In genomic region chr17:50920041-50920410, GRCh38 we compare ENCODE assay signal across 9 cellular contexts. TPM values are rescaled to one million over a fixed set of nuclear protein-coding genes. Genes with fewer than 3 reads are reported as not detected.
DNase-seq lines count a peak whose midpoint lies in the region; ATAC-seq, FAIRE-seq and TF ChIP-seq lines count a peak whose summit lies in the region.
"Had no signal": no experiment of that assay in that cellular context is flagged by ENCODE, and none has a peak within 500 bp of the region (broad histone marks: within the 10 kb centered on the region; RNA-seq: fewer than 3 reads in every experiment).

No MANE protein-coding gene starts in this region.

- H3K79me2 ChIP-seq in astrocyte (ENCODE audit: insufficient read depth, low read length), result no peaks in the 10 kb centered on the region

- TF ChIP-seq POLR2A in right lobe of liver (IDR thresholded peaks at IDR 0.05) (no peak), tibial nerve (IDR thresholded peaks at IDR 0.05) (no peak)

- H3K4me2 ChIP-seq in astrocyte (ENCODE audit: low read length), result peak overlapping the region; percentile 69

- H3K27ac ChIP-seq in astrocyte (ENCODE audit: low read depth, low read length) (no peak overlapping the region), right lobe of liver (peak overlapping the region in 2 of 3 donors; percentile 23 to 93), tibial nerve (peak overlapping the region; percentile 65 to 93 (median 84))

- peaks cover 51% of the 10 kb centered on the region for H3K4me1 Mint-ChIP-seq in activated naive CD4-positive, alpha-beta T cell treated with anti-CD3 and anti-CD28 coated beads for 36 hours (ENCODE audit: low read depth)
- peaks cover 13% of the 10 kb centered on the region for H3K4me1 Mint-ChIP-seq in astrocyte (ENCODE audit: low read depth, unreplicated experiment)

- H3K27me3 ChIP-seq in astrocyte (ENCODE audit: insufficient read depth, low read length) (no peaks in the 10 kb centered on the region), right lobe of liver (no peaks in the 10 kb centered on the region), tibial nerve (no peaks in the 10 kb centered on the region)

- H3K4me1 ChIP-seq in astrocyte (ENCODE audit: insufficient read depth, low read length), result peaks cover 12% of the 10 kb centered on the region
- peaks cover 0 to 63% (median 16%) of the 10 kb centered on the region in 4 donors for H3K4me1 ChIP-seq in right lobe of liver
- H3K4me1 ChIP-seq in tibial nerve, result peaks cover 0 to 41% (median 20%) of the 10 kb centered on the region in 4 donors

- no peak for TF ChIP-seq EP300 in tibial nerve (IDR thresholded peaks at IDR 0.05)

- no peak overlapping the region for H3K4me3 Mint-ChIP-seq in activated naive CD4-positive, alpha-beta T cell treated with anti-CD3 and anti-CD28 coated beads for 36 hours
- no peak overlapping the region for H3K4me3 Mint-ChIP-seq in astrocyte (ENCODE audit: unreplicated experiment)

- no peaks in the 10 kb centered on the region for H3K36me3 ChIP-seq in astrocyte (ENCODE audit: insufficient read depth, low read length)
- H3K36me3 ChIP-seq in right lobe of liver, result no peaks in the 10 kb centered on the region
- no peaks in the 10 kb centered on the region for H3K36me3 ChIP-seq in tibial nerve

- TF ChIP-seq CTCF in astrocyte (IDR thresholded peaks at IDR 0.05; ENCODE audit: insufficient read depth, low read depth, low read length) (no peak), right lobe of liver (IDR thresholded peaks at IDR 0.05) (no peak), tibial nerve (IDR thresholded peaks at IDR 0.05) (no peak)

- H3K9me3 ChIP-seq in astrocyte (ENCODE audit: insufficient read depth, low read depth, low read length) (no peaks in the 10 kb centered on the region), right lobe of liver (no peaks in the 10 kb centered on the region), tibial nerve (no peaks in the 10 kb centered on the region)

- 36% methylated on average over 7 of the region's 8 CpGs for WGBS in right lobe of liver (ENCODE audit: insufficient coverage, low coverage, low lambda C conversion rate, missing lambda C conversion rate)
- 51 to 65% methylated on average over 8 of the region's 8 CpGs for WGBS in tibial nerve, 2 donors

- intact Hi-C loops in activated naive CD4-positive, alpha-beta T cell treated with anti-CD3 and anti-CD28 coated beads for 36 hours (cut with micrococcal nuclease), result no loop called here
- intact Hi-C loops in right lobe of liver (cut with DNase I), result no loop called here

- no peak for FAIRE-seq in astrocyte (lab: Jason Lieb, UNC)

- peak overlapping the region; percentile 82 for H2AFZ ChIP-seq in astrocyte (ENCODE audit: low read depth, low read length)

- H3K36me3 Mint-ChIP-seq in activated naive CD4-positive, alpha-beta T cell treated with anti-CD3 and anti-CD28 coated beads, Interleukin-2, amount 50 U/mL, for 72 hours, result no peaks in the 10 kb centered on the region
- H3K36me3 Mint-ChIP-seq in activated naive CD4-positive, alpha-beta T cell treated with anti-CD3 and anti-CD28 coated beads for 36 hours (ENCODE audit: low read depth), result no peaks in the 10 kb centered on the region
- H3K36me3 Mint-ChIP-seq in astrocyte (ENCODE audit: low read depth, unreplicated experiment), result no peaks in the 10 kb centered on the region

- H4K20me1 ChIP-seq in astrocyte (ENCODE audit: insufficient read depth, low read length), result no peaks in the 10 kb centered on the region

- H3K27ac Mint-ChIP-seq in activated naive CD4-positive, alpha-beta T cell treated with anti-CD3 and anti-CD28 coated beads, Interleukin-2, amount 50 U/mL, for 72 hours, result peak overlapping the region; percentile 93 to 96
- H3K27ac Mint-ChIP-seq in activated naive CD4-positive, alpha-beta T cell treated with anti-CD3 and anti-CD28 coated beads for 36 hours, result no peak overlapping the region
- peak overlapping the region; percentile 58 for H3K27ac Mint-ChIP-seq in astrocyte (ENCODE audit: unreplicated experiment)

- CTCF ChIA-PET in activated naive CD4-positive, alpha-beta T cell treated with anti-CD3 and anti-CD28 coated beads for 36 hours (lab: Charles Lee), result no interaction called here

- H3K9ac ChIP-seq in astrocyte (ENCODE audit: low read length), result peak overlapping the region; percentile 30

- DNase-seq in activated naive CD4-positive, alpha-beta T cell treated with anti-CD3 and anti-CD28 coated beads, Interleukin-2, amount 50 U/mL, for 72 hours (ENCODE audit: low spot score in 2 of 2), result no peak
- no peak for DNase-seq in activated naive CD4-positive, alpha-beta T cell treated with anti-CD3 and anti-CD28 coated beads for 36 hours
- DNase-seq in astrocyte (ENCODE audit: low read depth) (no peak), right lobe of liver (no peak), tibial nerve (ENCODE audit: low spot score in 2 of 2) (no peak), cerebellar cortex (ENCODE audit: low spot score) (no peak)
- DNase-seq: AML-193 had no signal

- peaks cover 0 to 5% of the 10 kb centered on the region in 2 donors for H3K9me3 Mint-ChIP-seq in activated naive CD4-positive, alpha-beta T cell treated with anti-CD3 and anti-CD28 coated beads, Interleukin-2, amount 50 U/mL, for 72 hours
- no peaks in the 10 kb centered on the region for H3K9me3 Mint-ChIP-seq in activated naive CD4-positive, alpha-beta T cell treated with anti-CD3 and anti-CD28 coated beads for 36 hours
- peaks cover 2% of the 10 kb centered on the region for H3K9me3 Mint-ChIP-seq in astrocyte (ENCODE audit: unreplicated experiment)

- H3K27me3 Mint-ChIP-seq in activated naive CD4-positive, alpha-beta T cell treated with anti-CD3 and anti-CD28 coated beads for 36 hours (ENCODE audit: low read depth), result no peaks in the 10 kb centered on the region
- peaks cover 10% of the 10 kb centered on the region for H3K27me3 Mint-ChIP-seq in astrocyte (ENCODE audit: low read depth, unreplicated experiment)

- H3K4me3 ChIP-seq in astrocyte (ENCODE audit: insufficient read depth, low read depth, low read length) (no peak overlapping the region), right lobe of liver (no peak overlapping the region), tibial nerve (no peak overlapping the region)

- ATAC-seq in activated naive CD4-positive, alpha-beta T cell treated with anti-CD3 and anti-CD28 coated beads, Interleukin-2, amount 50 U/mL, for 72 hours, result no peak
- ATAC-seq in right lobe of liver, result no peak
- ATAC-seq in GM19035 (IDR thresholded peaks at IDR 0.05; ENCODE audit: unreplicated experiment), result no peak
- no peak for ATAC-seq in GM19452 (IDR thresholded peaks at IDR 0.05; ENCODE audit: unreplicated experiment)

RNA-seq across cellular contexts. Expression of gene TOB1, which starts 53.9 kb away (rescaled TPM):
- 10 to 100 TPM; 25.7 to 85.5 TPM for total RNA-seq in activated naive CD4-positive, alpha-beta T cell treated with anti-CD3 and anti-CD28 coated beads, Interleukin-2, amount 50 U/mL, for 72 hours
- total RNA-seq in activated naive CD4-positive, alpha-beta T cell treated with anti-CD3 and anti-CD28 coated beads for 36 hours, result 10 to 100 TPM; 40.7 to 44.7 TPM
- total RNA-seq in astrocyte, result 59.1 and 71.6 TPM in 2 replicates
- 100 to 1,000 TPM in 3 of 6 experiments, 10 to 100 TPM in 3; 36.2 to 222 (median 82.1) TPM for total RNA-seq in right lobe of liver
- 100 to 1,000 TPM in 1 of 4 donors, 10 to 100 TPM in 3; 48.6 to 142 (median 81.3) TPM for total RNA-seq in tibial nerve
